In genomic region chr5:159849437-159850191, GRCh38 we compare ENCODE assay signal across 11 cellular contexts.
DNase-seq lines count a peak whose midpoint lies in the region; ATAC-seq lines count a peak whose summit lies in the region.
"Had no signal": no experiment of that assay in that cellular context is flagged by ENCODE, and none has a peak within 500 bp of the region (broad histone marks: within the 10 kb centered on the region; RNA-seq: fewer than 3 reads in every experiment).

No MANE protein-coding gene starts in this region.

- H3K27me3 ChIP-seq in adipocyte (replicated peaks; ENCODE audit: control insufficient read depth, insufficient read depth, low read length): peaks cover 4% of the 10 kb centered on the region

- H3K36me3 ChIP-seq in adipocyte (ENCODE audit: control insufficient read depth, insufficient read depth, low read length, severe bottlenecking): no peaks in the 10 kb centered on the region

- no peak overlapping the region for H3K4me3 ChIP-seq in adipocyte (ENCODE audit: low read length)

- peak; percentile 89 for DNase-seq in A172 (ENCODE audit: low spot score)
- peak; percentile 47 for DNase-seq in H4 (ENCODE audit: low spot score)
- peak; percentile 67 for DNase-seq in adipocyte (ENCODE audit: low read depth)
- peak; percentile 78 for DNase-seq in glomerular visceral epithelial cell (ENCODE audit: extremely low spot score)
- DNase-seq in activated effector memory CD4-positive, alpha-beta T cell treated with anti-CD3 and anti-CD28 coated beads, Interleukin-2, amount 50 U/mL, for 16 hours: no peak
- no peak for DNase-seq in NCI-H187 treated with DMSO at 0.1 percent for 48 hours (lab: John Stamatoyannopoulos, UW)
- DNase-seq: activated CD8-positive, alpha-beta T cell treated with anti-CD3 and anti-CD28 coated beads, Interleukin-2, amount 10 ng/mL, durations not matched to agents 7 days and 5 days; naive thymus-derived CD4-positive, alpha-beta T cell; NCI-H1436 had no signal

- no peaks in the 10 kb centered on the region for H3K9me3 ChIP-seq in adipocyte (ENCODE audit: control insufficient read depth, low read length)

- ATAC-seq in GM21367 (IDR thresholded peaks at IDR 0.05; ENCODE audit: unreplicated experiment) (no peak), GM21390 (IDR thresholded peaks at IDR 0.05; ENCODE audit: unreplicated experiment) (no peak)
- ATAC-seq: activated CD8-positive, alpha-beta T cell treated with anti-CD3 and anti-CD28 coated beads, Interleukin-2, amount 10 ng/mL, durations not matched to agents 7 days and 5 days; naive thymus-derived CD4-positive, alpha-beta T cell had no signal

- H3K9ac ChIP-seq in adipocyte (ENCODE audit: low read length): no peak overlapping the region

- H3K4me1 ChIP-seq in adipocyte (ENCODE audit: control insufficient read depth, insufficient read depth, low read length): peaks cover 17% of the 10 kb centered on the region

Comparison
In these comparisons a context has a peak if more than half of its experiments do, and no peak if none do; other contexts are left out.
1. DNase-seq: peak in A172 (single experiment), H4 (single experiment), adipocyte (single experiment) and glomerular visceral epithelial cell (single experiment); none in activated effector memory CD4-positive, alpha-beta T cell treated with anti-CD3 and anti-CD28 coated beads, Interleukin-2, amount 50 U/mL, for 16 hours (single experiment) and NCI-H187 treated with DMSO at 0.1 percent for 48 hours (single experiment).